ENCODE assay signal across 1 cellular context in genomic region chr11:96242971-96243647, GRCh38.
TF ChIP-seq lines count a peak whose summit lies in the region.

No MANE protein-coding gene starts in this region.

TF ChIP-seq in HepG2, 621 proteins besides CTCF, POLR2A, EP300 and RAD21 (continued from another document and continues in another):
- peak; percentile 61; the same call in 1 of the 2 replicates for TF ChIP-seq HOMEZ (CRISPR knock-in tag; IDR thresholded peaks at IDR 0.05; ENCODE audit: low read depth)
- TF ChIP-seq KMT2A (CRISPR knock-in tag; IDR thresholded peaks at IDR 0.05), result 0 out of 2 replicates have a peak, but pooled peaks have one; percentile 27
- peak; percentile 70 for TF ChIP-seq ZBTB33 (CRISPR knock-in tag; IDR thresholded peaks at IDR 0.05)
- TF ChIP-seq RFX1 (IDR thresholded peaks at IDR 0.05), result no peak
- TF ChIP-seq TARDBP (CRISPR knock-in tag; IDR thresholded peaks at IDR 0.05), result no peak
- TF ChIP-seq RNF219 (CRISPR knock-in tag; IDR thresholded peaks at IDR 0.05), result no peak
- TF ChIP-seq EHMT2 (IDR thresholded peaks at IDR 0.05; ENCODE audit: borderline replicate concordance, low read depth, low read length), result no peak
- TF ChIP-seq ZFP90 (CRISPR knock-in tag; IDR thresholded peaks at IDR 0.05; ENCODE audit: borderline replicate concordance), result no peak
- no peak for TF ChIP-seq ZNF703 (CRISPR knock-in tag; IDR thresholded peaks at IDR 0.05; ENCODE audit: borderline replicate concordance)
- TF ChIP-seq CEBPG (CRISPR knock-in tag; IDR thresholded peaks at IDR 0.05), result no peak
- no peak for TF ChIP-seq KIAA2018 (CRISPR knock-in tag; IDR thresholded peaks at IDR 0.05; ENCODE audit: borderline replicate concordance)
- TF ChIP-seq MXD1 (CRISPR knock-in tag; IDR thresholded peaks at IDR 0.05), result no peak
- TF ChIP-seq ONECUT2 (CRISPR knock-in tag; IDR thresholded peaks at IDR 0.05), result no peak
- TF ChIP-seq ARNT (IDR thresholded peaks at IDR 0.05), result no peak
- TF ChIP-seq ZBED4 (CRISPR knock-in tag; IDR thresholded peaks at IDR 0.05; ENCODE audit: borderline replicate concordance), result no peak
- TF ChIP-seq HMGXB4 (CRISPR knock-in tag; IDR thresholded peaks at IDR 0.05; ENCODE audit: borderline replicate concordance in 1 of 2, low read depth in 1 of 2), result no peak
- no peak for TF ChIP-seq PPARG (CRISPR knock-in tag; conservative IDR thresholded peaks at IDR 0.05)
- TF ChIP-seq XRCC5 (optimal IDR thresholded peaks at IDR 0.05; ENCODE audit: low read length), result no peak
- no peak for TF ChIP-seq REXO4 (CRISPR knock-in tag; IDR thresholded peaks at IDR 0.05; ENCODE audit: borderline replicate concordance)
- peak; percentile 40; the same call in 1 of the 2 replicates for TF ChIP-seq GABPB1 (CRISPR knock-in tag; IDR thresholded peaks at IDR 0.05)
- TF ChIP-seq ARID2 (CRISPR knock-in tag; IDR thresholded peaks at IDR 0.05; ENCODE audit: borderline replicate concordance), result no peak
- no peak for TF ChIP-seq THRA (CRISPR knock-in tag; IDR thresholded peaks at IDR 0.05; ENCODE audit: borderline replicate concordance)
- no peak for TF ChIP-seq CENPX (CRISPR knock-in tag; IDR thresholded peaks at IDR 0.05)
- TF ChIP-seq ZBTB38 (CRISPR knock-in tag; IDR thresholded peaks at IDR 0.05), result peak; percentile 92; the same call in 1 of the 2 replicates
- TF ChIP-seq POGZ (CRISPR knock-in tag; IDR thresholded peaks at IDR 0.05), result peak; percentile 45
- TF ChIP-seq PREB (CRISPR knock-in tag; IDR thresholded peaks at IDR 0.05), result no peak
- 0 out of 2 replicates have a peak, but pooled peaks have one; percentile 37 for TF ChIP-seq SMAD9 (CRISPR knock-in tag; IDR thresholded peaks at IDR 0.05)
- TF ChIP-seq TERF1 (CRISPR knock-in tag; IDR thresholded peaks at IDR 0.05), result no peak
- TF ChIP-seq ZNF572 (CRISPR knock-in tag; IDR thresholded peaks at IDR 0.05), result no peak
